ENCODE assay signal across 1 cellular context in genomic region chr5:179612577-179613459, GRCh38.
TF ChIP-seq lines count a peak whose summit lies in the region.

No MANE protein-coding gene starts in this region.

TF ChIP-seq in K562, 482 proteins besides CTCF, POLR2A, EP300 and RAD21 (continued from another document and continues in another):
- TF ChIP-seq ZNF592 (IDR thresholded peaks at IDR 0.05) (peak; percentile 35; the same call in 1 of the 2 replicates), FOXJ3 (CRISPR knock-in tag; IDR thresholded peaks at IDR 0.05) (no peak), DLX4 (CRISPR knock-in tag; IDR thresholded peaks at IDR 0.05) (no peak), SRSF7 (optimal IDR thresholded peaks at IDR 0.05; ENCODE audit: low read depth, low read length) (no peak), NKRF (IDR thresholded peaks at IDR 0.05; ENCODE audit: borderline replicate concordance) (no peak), SETDB1 (IDR thresholded peaks at IDR 0.05; ENCODE audit: low read length) (no peak), THRB (CRISPR knock-in tag; conservative IDR thresholded peaks at IDR 0.05) (0 out of 2 replicates have a peak, but pooled peaks have one; percentile 12), ILK (tag; IDR thresholded peaks at IDR 0.05; ENCODE audit: borderline replicate concordance, low read depth) (no peak), ETS2 (tag; IDR thresholded peaks at IDR 0.05; ENCODE audit: borderline replicate concordance, poor library complexity, severe bottlenecking) (no peak), ZC3H8 (IDR thresholded peaks at IDR 0.05) (no peak), STAT5A (IDR thresholded peaks at IDR 0.05; ENCODE audit: borderline replicate concordance, low read length) (peak; percentile 78), ATF1 (CRISPR knock-in tag; IDR thresholded peaks at IDR 0.05) (no peak), ATF1 (tag; IDR thresholded peaks at IDR 0.05) (no peak), DIDO1 (tag; IDR thresholded peaks at IDR 0.05; ENCODE audit: low read depth) (no peak), SREBF1 (IDR thresholded peaks at IDR 0.05; ENCODE audit: borderline replicate concordance, low read depth, low read length) (no peak), RUNX1 (IDR thresholded peaks at IDR 0.05; ENCODE audit: low read depth) (no peak), RBM34 (IDR thresholded peaks at IDR 0.05; ENCODE audit: borderline replicate concordance, insufficient read depth, low read length) (no peak), ARID3B (CRISPR knock-in tag; IDR thresholded peaks at IDR 0.05; ENCODE audit: borderline replicate concordance) (no peak), MTA3 (IDR thresholded peaks at IDR 0.05; ENCODE audit: borderline replicate concordance) (no peak), PCBP2 (IDR thresholded peaks at IDR 0.05; ENCODE audit: low read depth, low read length, poor library complexity, severe bottlenecking) (no peak), NUFIP1 (IDR thresholded peaks at IDR 0.05; ENCODE audit: partially characterized antibody) (no peak), CC2D1A (IDR thresholded peaks at IDR 0.05) (peak; percentile 56; the same call in 1 of the 2 replicates), ZNF780A (CRISPR knock-in tag; IDR thresholded peaks at IDR 0.05) (peak; percentile 4; the same call in 1 of the 2 replicates), ZBTB11 (CRISPR knock-in tag; IDR thresholded peaks at IDR 0.05) (no peak), ZKSCAN8 (CRISPR knock-in tag; IDR thresholded peaks at IDR 0.05) (no peak), ZNF511 (CRISPR knock-in tag; IDR thresholded peaks at IDR 0.05) (no peak), TRIM24 (IDR thresholded peaks at IDR 0.05) (peak; percentile 83 to 88), NFIX (CRISPR knock-in tag; IDR thresholded peaks at IDR 0.05; ENCODE audit: low read depth) (no peak), PCBP1 (IDR thresholded peaks at IDR 0.05; ENCODE audit: low read depth, low read length, poor library complexity, severe bottlenecking) (no peak), ELK1 (CRISPR knock-in tag; IDR thresholded peaks at IDR 0.05) (no peak), RFX1 (IDR thresholded peaks at IDR 0.05) (no peak), ZNF316 (IDR thresholded peaks at IDR 0.05) (no peak), ZNF124 (CRISPR knock-in tag; IDR thresholded peaks at IDR 0.05) (no peak), ZNF740 (CRISPR knock-in tag; IDR thresholded peaks at IDR 0.05) (no peak), ZNF740 (tag; IDR thresholded peaks at IDR 0.05) (no peak), MCM3 (IDR thresholded peaks at IDR 0.05) (no peak), ZBTB9 (CRISPR knock-in tag; IDR thresholded peaks at IDR 0.05) (no peak), SP2 (IDR thresholded peaks at IDR 0.05; ENCODE audit: extremely low read depth, low read depth, low read length, poor library complexity, severe bottlenecking) (no peak), PREB (CRISPR knock-in tag; IDR thresholded peaks at IDR 0.05) (no peak), ZNF280B (CRISPR knock-in tag; IDR thresholded peaks at IDR 0.05) (no peak), SLC30A9 (CRISPR knock-in tag; IDR thresholded peaks at IDR 0.05) (no peak), RCOR1 (IDR thresholded peaks at IDR 0.05; ENCODE audit: borderline replicate concordance in 1 of 2, low read depth in 2 of 2, low read length in 2 of 2) (0 out of 4 replicates have a peak, but pooled peaks of 1 of the 2 experiments have one; percentile 45), SAFB2 (IDR thresholded peaks at IDR 0.05; ENCODE audit: borderline replicate concordance, low read depth, low read length, severe bottlenecking) (no peak), CHCHD3 (CRISPR knock-in tag; IDR thresholded peaks at IDR 0.05) (no peak)
